ENCODE assay signal across 20 cellular contexts in genomic region chr19:47891923-47892666, GRCh38. TPM values are rescaled to one million over a fixed set of nuclear protein-coding genes. Genes with fewer than 3 reads are reported as not detected.
DNase-seq lines count a peak whose midpoint lies in the region; ATAC-seq, FAIRE-seq and TF ChIP-seq lines count a peak whose summit lies in the region.
"Had no signal": no experiment of that assay in that cellular context is flagged by ENCODE, and none has a peak within 500 bp of the region (broad histone marks: within the 10 kb centered on the region; RNA-seq: fewer than 3 reads in every experiment).

No MANE protein-coding gene starts in this region.

- DNase-seq in HUDEP-2 (lab: John Stamatoyannopoulos, UW; ENCODE audit: unreplicated experiment in 76 of 76): peak in 74 of 76 experiments; percentile 47 to 99 (median 90)
- DNase-seq in K562 (ENCODE audit: extremely low read depth in 1 of 4, low spot score in 3 of 4): peak; percentile 78 to 92 (median 81)
- peak; percentile 99 for DNase-seq in HepG2 (ENCODE audit: low spot score)
- DNase-seq in small intestine: peak; percentile 89
- DNase-seq in NCI-H524 treated with DMSO at 0.1 percent for 48 hours (lab: John Stamatoyannopoulos, UW): no peak
- no peak for DNase-seq in NCI-H2171 (lab: John Stamatoyannopoulos, UW)
- DNase-seq: activated T-cell treated with anti-CD3 and anti-CD28 coated beads, Interleukin-2, amount 50 U/mL, for 4 hours; DMS79 treated with DMSO at 0.1 percent for 48 hours; dorsolateral prefrontal cortex; NCI-H1436 treated with DMSO at 0.1 percent for 48 hours; NCI-H69 had no signal

- in situ Hi-C loops in K562 (cut with MboI): no loop called here
- in situ Hi-C loops in HepG2 (cut with HindIII; ENCODE audit: extremely low pct_ligation_motif_present, low pct_unique_long_range_greater_than_20kb): no loop called here

- POLR2A ChIA-PET in K562 (lab: Yijun Ruan, JAX) (interaction anchor here (0.5 to 2.2 kb wide), 7 partner anchors 8 to 403 kb away, joined by 3 to 10 read pairs (median 3); no protein-coding TSS in a partner anchor), HepG2 (lab: Yijun Ruan, JAX) (interaction anchor here (0.7 to 1.5 kb wide), 5 partner anchors 9 to 635 kb away, joined by 3 to 6 read pairs (median 3); partner anchors contain the start of genes CCDC9 and NAPA)

- H3K79me2 ChIP-seq in K562 (ENCODE audit: control insufficient read depth, insufficient read depth, low read length): no peaks in the 10 kb centered on the region
- no peaks in the 10 kb centered on the region for H3K79me2 ChIP-seq in HepG2 (ENCODE audit: insufficient read depth, low read length)

- H3K4me3 ChIP-seq in K562: no peak overlapping the region
- peak overlapping the region in 2 of 3 experiments; percentile 18 to 47; a peak in 4 of 6 replicates for H3K4me3 ChIP-seq in HepG2 (replicated peaks in 1 of 3; ENCODE audit: insufficient read depth in 1 of 3, low read depth in 2 of 3, low read length in 3 of 3)
- no peak overlapping the region for H3K4me3 ChIP-seq in small intestine (ENCODE audit: low read depth in 1 of 2, low read length in 2 of 2)
- H3K4me3 ChIP-seq: BLaER1, dorsolateral prefrontal cortex, GM12878 had no signal

- H4K20me1 ChIP-seq in K562 (replicated peaks; ENCODE audit: control insufficient read depth, insufficient read depth, low read length) (no peaks in the 10 kb centered on the region), HepG2 (ENCODE audit: insufficient read depth, low read length) (no peaks in the 10 kb centered on the region)
- H4K20me1 ChIP-seq: BLaER1 had no signal

- peak; percentile 92 for FAIRE-seq in K562 (lab: Jason Lieb, UNC)
- FAIRE-seq in HepG2 (lab: Jason Lieb, UNC): peak; percentile 96
- FAIRE-seq in small intestine (lab: Jason Lieb, UNC): no peak
- FAIRE-seq: GM12878 had no signal

- TF ChIP-seq RAD21 in K562 (CRISPR knock-in tag; conservative IDR thresholded peaks at IDR 0.05 in 1 of 2, IDR thresholded peaks at IDR 0.05 in 1 of 2): no peak
- no peak for TF ChIP-seq RAD21 in HepG2 (CRISPR knock-in tag; IDR thresholded peaks at IDR 0.05)

- TF ChIP-seq POLR2A in K562 (conservative IDR thresholded peaks at IDR 0.05): peak; percentile 83
- peak; percentile 97 to 99 for TF ChIP-seq POLR2A in HepG2 (IDR thresholded peaks at IDR 0.05; ENCODE audit: insufficient read depth in 1 of 2, low read depth in 2 of 2, low read length in 2 of 2)

- H3K9me1 ChIP-seq in K562 (ENCODE audit: control insufficient read depth, insufficient read depth, low read length): no peaks in the 10 kb centered on the region

- H2AFZ ChIP-seq in K562 (ENCODE audit: low read depth, low read length): peak overlapping the region; percentile 73
- H2AFZ ChIP-seq in HepG2 (ENCODE audit: low read length): no peak overlapping the region

- H3K36me3 ChIP-seq in K562 (ENCODE audit: control insufficient read depth, insufficient read depth, low read length) (no peaks in the 10 kb centered on the region), HepG2 (replicated peaks in 1 of 2; ENCODE audit: control insufficient read depth in 1 of 2, insufficient read depth in 2 of 2, low read length in 2 of 2) (no peaks in the 10 kb centered on the region), small intestine (ENCODE audit: control insufficient read depth in 2 of 2, insufficient read depth in 2 of 2, low read length in 2 of 2) (no peaks in the 10 kb centered on the region)
- H3K36me3 ChIP-seq: BLaER1 had no signal

- H3K9ac ChIP-seq in K562 (ENCODE audit: insufficient read depth in 1 of 2, low read depth in 2 of 2, low read length in 2 of 2) (peak overlapping the region in 1 of 2 experiments; percentile 49; a peak in 2 of 4 replicates), HepG2 (ENCODE audit: insufficient read depth, low read depth, low read length) (peak overlapping the region; percentile 89)
- H3K9ac ChIP-seq: BLaER1 had no signal

- H3K4me1 ChIP-seq in K562 (replicated peaks in 1 of 2; ENCODE audit: control insufficient read depth in 2 of 2, insufficient read depth in 2 of 2, low read length in 2 of 2): peaks cover 12 to 18% of the 10 kb centered on the region in 2 experiments
- peaks cover 78% of the 10 kb centered on the region for H3K4me1 ChIP-seq in HepG2 (ENCODE audit: insufficient read depth, low read length)
- peaks cover 0 to 2% of the 10 kb centered on the region in 2 donors for H3K4me1 ChIP-seq in small intestine (ENCODE audit: control insufficient read depth in 2 of 2, insufficient read depth in 1 of 2, low read depth in 1 of 2, low read length in 1 of 2)
- H3K4me1 ChIP-seq: BLaER1 had no signal

- TF ChIP-seq CTCF in K562 (IDR thresholded peaks at IDR 0.05 in 2 of 3, conservative IDR thresholded peaks at IDR 0.05 in 1 of 3; ENCODE audit: insufficient read depth in 2 of 3, low read depth in 1 of 3, low read length in 3 of 3) (no peak), HepG2 (CRISPR knock-in tag; IDR thresholded peaks at IDR 0.05) (no peak)

- intact Hi-C loops in K562 (cut with micrococcal nuclease): loop anchor here (2.0 kb wide), 1 partner anchor 23 kb away; no protein-coding TSS in a partner anchor
- intact Hi-C loops in HepG2 (cut with micrococcal nuclease; ENCODE audit: unreplicated experiment): no loop called here

- no peaks in the 10 kb centered on the region; a peak in 1 of 5 replicates for H3K27me3 ChIP-seq in K562 (ENCODE audit: control insufficient read depth in 2 of 2, insufficient read depth in 2 of 2, low read length in 2 of 2)
- H3K27me3 ChIP-seq in HepG2 (ENCODE audit: control insufficient read depth in 1 of 2, insufficient read depth in 2 of 2, low read length in 2 of 2): no peaks in the 10 kb centered on the region
- no peaks in the 10 kb centered on the region for H3K27me3 ChIP-seq in small intestine (ENCODE audit: control insufficient read depth in 2 of 2, insufficient read depth in 2 of 2, low read length in 2 of 2)
- H3K27me3 ChIP-seq: BLaER1, dorsolateral prefrontal cortex had no signal

- H3K4me2 ChIP-seq in K562 (ENCODE audit: insufficient read depth, low read length): peak overlapping the region; percentile 53
- peak overlapping the region; percentile 86 for H3K4me2 ChIP-seq in HepG2 (ENCODE audit: low read depth, low read length)
- H3K4me2 ChIP-seq: BLaER1 had no signal

- H3K27ac ChIP-seq in K562 (ENCODE audit: extremely low read depth, low read depth, low read length) (peak overlapping the region; percentile 82), HepG2 (ENCODE audit: extremely low read length, insufficient read depth, low read length) (peak overlapping the region; percentile 99), small intestine (ENCODE audit: low read depth in 1 of 2, low read length in 1 of 2) (peak overlapping the region; percentile 64 to 84)
- H3K27ac ChIP-seq: BLaER1, dorsolateral prefrontal cortex had no signal

- peak; percentile 99 for TF ChIP-seq EP300 in K562 (IDR thresholded peaks at IDR 0.05; ENCODE audit: low read length)
- peak in 1 of 2 experiments; percentile 79; a peak in 2 of 4 replicates for TF ChIP-seq EP300 in HepG2 (IDR thresholded peaks at IDR 0.05; ENCODE audit: low read depth in 2 of 2, low read length in 2 of 2)
- TF ChIP-seq EP300 in HepG2 (CRISPR knock-in tag; IDR thresholded peaks at IDR 0.05; ENCODE audit: borderline replicate concordance): peak; percentile 42; the same call in 1 of the 2 replicates

- H3K9me3 ChIP-seq in K562 (replicated peaks; ENCODE audit: control insufficient read depth, insufficient read depth, low read depth, low read length) (no peaks in the 10 kb centered on the region), HepG2 (ENCODE audit: low read length) (no peaks in the 10 kb centered on the region), small intestine (ENCODE audit: control insufficient read depth, low read depth) (no peaks in the 10 kb centered on the region)

- BruUV-seq in K562 (replicated peaks; lab: Mats Ljungman, UMichigan): no TSS peak
- BruUV-seq in HepG2 (replicated peaks; lab: Mats Ljungman, UMichigan): no TSS peak

- CTCF ChIA-PET in K562 (lab: Yijun Ruan, JAX; ENCODE audit: low intra/inter-chr PET ratio): no interaction called here
- CTCF ChIA-PET in HepG2 (lab: Yijun Ruan, JAX; ENCODE audit: low intra/inter-chr PET ratio, low total read pairs): no interaction called here

- ATAC-seq in K562 (peak; percentile 98), HepG2 (peak; percentile 97), HG03108 (IDR thresholded peaks at IDR 0.05; ENCODE audit: unreplicated experiment) (no peak), GM19467 (IDR thresholded peaks at IDR 0.05; ENCODE audit: unreplicated experiment) (no peak)
- ATAC-seq: activated T-cell treated with anti-CD3 and anti-CD28 coated beads, Interleukin-2, amount 50 U/mL, for 4 hours; GM12878 had no signal

- 3% methylated on average over 7 of the region's 7 CpGs for WGBS in K562 (ENCODE audit: insufficient coverage, low coverage, missing lambda C conversion rate)
- WGBS in HepG2 (ENCODE audit: low lambda C conversion rate): 7% methylated on average over 7 of the region's 7 CpGs
- 36 to 52% (median 39%) methylated on average over 7 of the region's 7 CpGs for WGBS in small intestine, 3 donors

RNA-seq across cellular contexts. Expression of gene SULT2A1, which starts 6.0 kb away (rescaled TPM):
- total RNA-seq in K562 (2011; cell fraction: chromatin; rRNA removed; ENCODE audit: low replicate concordance): not detected in 2 replicates
- total RNA-seq in K562 (2011; cell fraction: nucleolus; rRNA removed): not detected in 2 replicates
- total RNA-seq in K562 (2011; cell fraction: nucleoplasm; rRNA removed): not detected in 2 replicates
- total RNA-seq in K562 (2014; rRNA removed): not detected in 2 replicates
- total RNA-seq in K562 (2014; rRNA removed; fragmentation: Illumina TruSeq; extraction: Trizol): not detected in 2 replicates
- total RNA-seq in K562 (2015; rRNA removed; fragmentation: Illumina TruSeq; extraction: Trizol): 0.11 and 0.25 TPM in 2 replicates
- 0.16 and 0.18 TPM in 2 replicates for total RNA-seq in K562 (2021)
- polyA plus RNA-seq in K562 (2011; rRNA removed): 0.03 and 0.04 TPM in 2 replicates
- polyA plus RNA-seq in K562 (2011; cell fraction: cytosol; rRNA removed): 0.10 TPM in 1 of 2 replicates, not detected in the other
- not detected in 2 replicates for polyA plus RNA-seq in K562 (2011; cell fraction: nucleus; rRNA removed)
- polyA plus RNA-seq in K562 (2012): 0.13 and 0.29 TPM in 2 replicates
- polyA plus RNA-seq in K562 (2014; fragmentation: Illumina TruSeq; extraction: Trizol): 0.07 TPM in 1 of 2 replicates, not detected in the other
- polyA plus RNA-seq in K562 (2014; fragmentation: Nextera tagmentation; extraction: Ambion mirVana): under 1 TPM in 1 of 2 experiments, not detected in 1; 0.07 TPM
- polyA plus RNA-seq in K562 (2014; rRNA removed): not detected in 2 replicates
- polyA minus RNA-seq in K562 (2011; rRNA and poly(A)+ RNA removed): not detected in 2 replicates
- not detected in 2 replicates for polyA minus RNA-seq in K562 (2011; cell fraction: cytosol; rRNA and poly(A)+ RNA removed)
- polyA minus RNA-seq in K562 (2011; cell fraction: nucleus; rRNA and poly(A)+ RNA removed): not detected in 2 replicates
- total RNA-seq in HepG2 (2016; rRNA removed; fragmentation: Illumina TruSeq; extraction: Trizol): 193 and 253 TPM in 2 replicates
- total RNA-seq in HepG2 (2016; cell fraction: cytosol; rRNA removed; fragmentation: Illumina TruSeq; extraction: Trizol; ENCODE audit: low read depth): 21.6 and 21.7 TPM in 2 replicates
- 195 and 269 TPM in 2 replicates for total RNA-seq in HepG2 (2016; cell fraction: insoluble cytoplasmic fraction; rRNA removed; fragmentation: Illumina TruSeq; extraction: Trizol)
- 48.2 and 49.6 TPM in 2 replicates for total RNA-seq in HepG2 (2016; cell fraction: membrane; rRNA removed; fragmentation: Illumina TruSeq; extraction: Trizol)
- 55.5 and 64.8 TPM in 2 replicates for total RNA-seq in HepG2 (2016; cell fraction: nucleus; rRNA removed; fragmentation: Illumina TruSeq; extraction: Trizol)
- polyA plus RNA-seq in HepG2 (2011; rRNA removed): 137 TPM in 2 replicates
- polyA plus RNA-seq in HepG2 (2011; cell fraction: cytosol; rRNA removed): 83.4 and 154 TPM in 2 replicates
- 9.5 and 20.0 TPM in 2 replicates for polyA plus RNA-seq in HepG2 (2011; cell fraction: nucleus; rRNA removed)
- 181 and 272 TPM in 2 replicates for polyA plus RNA-seq in HepG2 (2012)
- 18.6 and 19.7 TPM in 2 replicates for polyA plus RNA-seq in HepG2 (2016; cell fraction: cytosol; fragmentation: Illumina TruSeq; extraction: Trizol; ENCODE audit: low read depth)
- 251 and 282 TPM in 2 replicates for polyA plus RNA-seq in HepG2 (2016; cell fraction: insoluble cytoplasmic fraction; fragmentation: Illumina TruSeq; extraction: Trizol; ENCODE audit: low read depth)
- polyA plus RNA-seq in HepG2 (2016; cell fraction: membrane; fragmentation: Illumina TruSeq; extraction: Trizol; ENCODE audit: low read depth): 36.2 and 37.2 TPM in 2 replicates
- 76.3 and 82.2 TPM in 2 replicates for polyA plus RNA-seq in HepG2 (2016; cell fraction: nucleus; fragmentation: Illumina TruSeq; extraction: Trizol; ENCODE audit: insufficient read depth, low read depth)
- polyA minus RNA-seq in HepG2 (2011; rRNA and poly(A)+ RNA removed; ENCODE audit: low replicate concordance): 41.9 TPM in 1 of 2 replicates, not detected in the other
- 45.3 and 61.8 TPM in 2 replicates for polyA minus RNA-seq in HepG2 (2011; cell fraction: cytosol; rRNA and poly(A)+ RNA removed)
- polyA minus RNA-seq in HepG2 (2011; cell fraction: nucleus; rRNA and poly(A)+ RNA removed): 34.4 and 58.8 TPM in 2 replicates
- polyA plus RNA-seq in small intestine: 100 to 1,000 TPM in 2 of 3 donors, 10 to 100 TPM in 1; 12.7 to 221 (median 154) TPM
- total RNA-seq: fibroblast of villous mesenchyme; renal cortical epithelial cell; RPMI7951; T-helper 1 cell treated with Interleukin-12 subunit alpha and Interleukin-12 subunit beta and Interleukin-4 antibody, amounts not matched to agents 30 ng/mL and 1 ng/mL, for 36 hours had no signal
- polyA plus RNA-seq: GM12878 had no signal

RNA-seq across cellular contexts. Expression of gene TPRX2, which starts 33.1 kb away (rescaled TPM):
- not detected in 2 replicates for total RNA-seq in K562 (2011; cell fraction: chromatin; rRNA removed; ENCODE audit: low replicate concordance)
- total RNA-seq in K562 (2011; cell fraction: nucleolus; rRNA removed): not detected in 2 replicates
- not detected in 2 replicates for total RNA-seq in K562 (2011; cell fraction: nucleoplasm; rRNA removed)
- total RNA-seq in K562 (2014; rRNA removed) (not detected in 2 replicates), K562 (2014; rRNA removed; fragmentation: Illumina TruSeq; extraction: Trizol) (not detected in 2 replicates), K562 (2015; rRNA removed; fragmentation: Illumina TruSeq; extraction: Trizol) (not detected in 2 replicates), K562 (2021) (not detected in 2 replicates), HepG2 (2016; rRNA removed; fragmentation: Illumina TruSeq; extraction: Trizol) (not detected in 2 replicates)
- polyA plus RNA-seq in K562 (2011; rRNA removed) (not detected in 2 replicates), K562 (2014; fragmentation: Illumina TruSeq; extraction: Trizol) (not detected in 2 replicates), K562 (2014; fragmentation: Nextera tagmentation; extraction: Ambion mirVana) (not detected), K562 (2014; rRNA removed) (not detected in 2 replicates), HepG2 (2011; rRNA removed) (not detected in 2 replicates), small intestine (not detected)
- polyA plus RNA-seq in K562 (2011; cell fraction: cytosol; rRNA removed): not detected in 2 replicates
- not detected in 2 replicates for polyA plus RNA-seq in K562 (2011; cell fraction: nucleus; rRNA removed)
- polyA plus RNA-seq in K562 (2012): not detected in 2 replicates
- polyA minus RNA-seq in K562 (2011; rRNA and poly(A)+ RNA removed): not detected in 2 replicates
- not detected in 2 replicates for polyA minus RNA-seq in K562 (2011; cell fraction: cytosol; rRNA and poly(A)+ RNA removed)
- not detected in 2 replicates for polyA minus RNA-seq in K562 (2011; cell fraction: nucleus; rRNA and poly(A)+ RNA removed)
- not detected in 2 replicates for total RNA-seq in HepG2 (2016; cell fraction: cytosol; rRNA removed; fragmentation: Illumina TruSeq; extraction: Trizol; ENCODE audit: low read depth)
- not detected in 2 replicates for total RNA-seq in HepG2 (2016; cell fraction: insoluble cytoplasmic fraction; rRNA removed; fragmentation: Illumina TruSeq; extraction: Trizol)
- not detected in 2 replicates for total RNA-seq in HepG2 (2016; cell fraction: membrane; rRNA removed; fragmentation: Illumina TruSeq; extraction: Trizol)
- total RNA-seq in HepG2 (2016; cell fraction: nucleus; rRNA removed; fragmentation: Illumina TruSeq; extraction: Trizol): not detected in 2 replicates
- polyA plus RNA-seq in HepG2 (2011; cell fraction: cytosol; rRNA removed): not detected in 2 replicates
- not detected in 2 replicates for polyA plus RNA-seq in HepG2 (2011; cell fraction: nucleus; rRNA removed)
- polyA plus RNA-seq in HepG2 (2012): not detected in 2 replicates
- not detected in 2 replicates for polyA plus RNA-seq in HepG2 (2016; cell fraction: cytosol; fragmentation: Illumina TruSeq; extraction: Trizol; ENCODE audit: low read depth)
- polyA plus RNA-seq in HepG2 (2016; cell fraction: insoluble cytoplasmic fraction; fragmentation: Illumina TruSeq; extraction: Trizol; ENCODE audit: low read depth): not detected in 2 replicates
- not detected in 2 replicates for polyA plus RNA-seq in HepG2 (2016; cell fraction: membrane; fragmentation: Illumina TruSeq; extraction: Trizol; ENCODE audit: low read depth)
- not detected in 2 replicates for polyA plus RNA-seq in HepG2 (2016; cell fraction: nucleus; fragmentation: Illumina TruSeq; extraction: Trizol; ENCODE audit: insufficient read depth, low read depth)
- polyA minus RNA-seq in HepG2 (2011; rRNA and poly(A)+ RNA removed; ENCODE audit: low replicate concordance): not detected in 2 replicates
- polyA minus RNA-seq in HepG2 (2011; cell fraction: cytosol; rRNA and poly(A)+ RNA removed): not detected in 2 replicates
- polyA minus RNA-seq in HepG2 (2011; cell fraction: nucleus; rRNA and poly(A)+ RNA removed): not detected in 2 replicates
- total RNA-seq: activated T-cell treated with anti-CD3 and anti-CD28 coated beads, Interleukin-2, amount 50 U/mL, for 4 hours; dorsolateral prefrontal cortex; fibroblast of villous mesenchyme; GM12878; renal cortical epithelial cell; RPMI7951; T-helper 1 cell treated with Interleukin-12 subunit alpha and Interleukin-12 subunit beta and Interleukin-4 antibody, amounts not matched to agents 30 ng/mL and 1 ng/mL, for 36 hours; urinary bladder had no signal
- polyA plus RNA-seq: GM12878, urinary bladder had no signal

Comparison
In these comparisons a context has a peak if more than half of its experiments do, and no peak if none do; other contexts are left out.
1. DNase-seq: peak in HUDEP-2 (74 of 76), K562 (4 of 4), HepG2 (single experiment) and small intestine (single experiment); none in NCI-H524 treated with DMSO at 0.1 percent for 48 hours (single experiment) and NCI-H2171 (single experiment).
2. ATAC-seq: peak in K562 (single experiment) and HepG2 (single experiment); none in HG03108 (single experiment) and GM19467 (single experiment).
3. H3K4me3 ChIP-seq: peak in HepG2 (2 of 3); none in K562 (single experiment) and small intestine (0 of 2).
4. RNA of gene SULT2A1, which starts 6.0 kb away (polyA plus RNA-seq): 12.7 to 221 TPM in small intestine and 9.5 to 282 TPM in HepG2; 0.03 to 0.29 TPM in K562; every median in the first group is over 4 times any median in the second.
5. Peak in every context shown above with its lines, with median percentiles within 50 percentile points of each other: H3K27ac ChIP-seq.